18 cellular contexts compared by ENCODE assay signal in genomic region chr13:93778548-93778947, GRCh38.
"Had no signal": no experiment of that assay in that cellular context is flagged by ENCODE, and none has a peak within 500 bp of the region (broad histone marks: within the 10 kb centered on the region; RNA-seq: fewer than 3 reads in every experiment).

No MANE protein-coding gene starts in this region.

- H3K9me3 ChIP-seq: SK-N-SH had no signal

- H3K9ac ChIP-seq: SK-N-SH had no signal

- H3K4me2 ChIP-seq: SK-N-SH had no signal

- ATAC-seq: Panc1, PC-3 had no signal

- H3K27ac ChIP-seq: HL-60, RWPE1 had no signal

- DNase-seq: KBM-7, NCI-H1092, NCI-H1105 treated with DMSO at 0.1 percent for 48 hours, NCI-H1417 treated with DMSO at 0.1 percent for 48 hours, NCI-H146, NCI-H1694 treated with DMSO at 0.1 percent for 48 hours, NCI-H1930, NCI-H2081 treated with DMSO at 0.1 percent for 48 hours, NCI-H2227 treated with DMSO at 0.1 percent for 48 hours, NCI-H526 treated with DMSO at 0.1 percent for 48 hours, NCI-H774, PC-3, SHP77, SK-N-SH, SW 1271 had no signal
